Comparison of ENCODE assay signal across 1 cellular context in genomic region chr6:3911614-3912336, GRCh38.
TF ChIP-seq lines count a peak whose summit lies in the region.

No MANE protein-coding gene starts in this region.

TF ChIP-seq in K562, 482 proteins besides CTCF, POLR2A, EP300 and RAD21 (continued from another document):
- no peak for TF ChIP-seq MEF2A (IDR thresholded peaks at IDR 0.05; ENCODE audit: control insufficient read depth, low read depth, low read length)
- TF ChIP-seq BRCA1 (IDR thresholded peaks at IDR 0.05): no peak
- no peak for TF ChIP-seq BRCA1 (CRISPR knock-in tag; IDR thresholded peaks at IDR 0.05)
- TF ChIP-seq MYNN (IDR thresholded peaks at IDR 0.05): peak; percentile 53; the same call in 1 of the 2 replicates
- TF ChIP-seq MYNN (CRISPR knock-in tag; IDR thresholded peaks at IDR 0.05): no peak
- peak in 1 of 2 experiments; percentile 57; a peak in 1 of 4 replicates for TF ChIP-seq HDAC1 (IDR thresholded peaks at IDR 0.05)
- TF ChIP-seq ZNF511 (CRISPR knock-in tag; IDR thresholded peaks at IDR 0.05): no peak
- TF ChIP-seq CREB1 (IDR thresholded peaks at IDR 0.05): 0 out of 2 replicates have a peak, but pooled peaks have one; percentile 24
- TF ChIP-seq CREB1 (CRISPR knock-in tag; IDR thresholded peaks at IDR 0.05): peak; percentile 64; the same call in 1 of the 2 replicates
- TF ChIP-seq MTA1 (IDR thresholded peaks at IDR 0.05; ENCODE audit: borderline replicate concordance): no peak
- no peak for TF ChIP-seq CBX5 (IDR thresholded peaks at IDR 0.05; ENCODE audit: borderline replicate concordance, low read depth)
- TF ChIP-seq, protein P1, sequence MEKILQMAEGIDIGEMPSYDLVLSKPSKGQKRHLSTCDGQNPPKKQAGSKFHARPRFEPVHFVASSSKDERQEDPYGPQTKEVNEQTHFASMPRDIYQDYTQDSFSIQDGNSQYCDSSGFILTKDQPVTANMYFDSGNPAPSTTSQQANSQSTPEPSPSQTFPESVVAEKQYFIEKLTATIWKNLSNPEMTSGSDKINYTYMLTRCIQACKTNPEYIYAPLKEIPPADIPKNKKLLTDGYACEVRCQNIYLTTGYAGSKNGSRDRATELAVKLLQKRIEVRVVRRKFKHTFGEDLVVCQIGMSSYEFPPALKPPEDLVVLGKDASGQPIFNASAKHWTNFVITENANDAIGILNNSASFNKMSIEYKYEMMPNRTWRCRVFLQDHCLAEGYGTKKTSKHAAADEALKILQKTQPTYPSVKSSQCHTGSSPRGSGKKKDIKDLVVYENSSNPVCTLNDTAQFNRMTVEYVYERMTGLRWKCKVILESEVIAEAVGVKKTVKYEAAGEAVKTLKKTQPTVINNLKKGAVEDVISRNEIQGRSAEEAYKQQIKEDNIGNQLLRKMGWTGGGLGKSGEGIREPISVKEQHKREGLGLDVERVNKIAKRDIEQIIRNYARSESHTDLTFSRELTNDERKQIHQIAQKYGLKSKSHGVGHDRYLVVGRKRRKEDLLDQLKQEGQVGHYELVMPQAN (IDR thresholded peaks at IDR 0.05; ENCODE audit: borderline replicate concordance): no peak
- no peak for TF ChIP-seq RBM14 (IDR thresholded peaks at IDR 0.05; ENCODE audit: borderline replicate concordance, insufficient read depth, low read depth, low read length)
- TF ChIP-seq, protein P2, sequence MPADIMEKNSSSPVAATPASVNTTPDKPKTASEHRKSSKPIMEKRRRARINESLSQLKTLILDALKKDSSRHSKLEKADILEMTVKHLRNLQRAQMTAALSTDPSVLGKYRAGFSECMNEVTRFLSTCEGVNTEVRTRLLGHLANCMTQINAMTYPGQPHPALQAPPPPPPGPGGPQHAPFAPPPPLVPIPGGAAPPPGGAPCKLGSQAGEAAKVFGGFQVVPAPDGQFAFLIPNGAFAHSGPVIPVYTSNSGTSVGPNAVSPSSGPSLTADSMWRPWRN (IDR thresholded peaks at IDR 0.05; ENCODE audit: low read depth): peak; percentile 70; the same call in 1 of the 2 replicates
- no peak for TF ChIP-seq RFX5 (IDR thresholded peaks at IDR 0.05; ENCODE audit: low read depth, low read length)
- no peak for TF ChIP-seq ELF1 (tag; IDR thresholded peaks at IDR 0.05)
- TF ChIP-seq STAT5A (IDR thresholded peaks at IDR 0.05; ENCODE audit: borderline replicate concordance, low read length): peak; percentile 32; the same call in 1 of the 2 replicates
- TF ChIP-seq, protein P3, sequence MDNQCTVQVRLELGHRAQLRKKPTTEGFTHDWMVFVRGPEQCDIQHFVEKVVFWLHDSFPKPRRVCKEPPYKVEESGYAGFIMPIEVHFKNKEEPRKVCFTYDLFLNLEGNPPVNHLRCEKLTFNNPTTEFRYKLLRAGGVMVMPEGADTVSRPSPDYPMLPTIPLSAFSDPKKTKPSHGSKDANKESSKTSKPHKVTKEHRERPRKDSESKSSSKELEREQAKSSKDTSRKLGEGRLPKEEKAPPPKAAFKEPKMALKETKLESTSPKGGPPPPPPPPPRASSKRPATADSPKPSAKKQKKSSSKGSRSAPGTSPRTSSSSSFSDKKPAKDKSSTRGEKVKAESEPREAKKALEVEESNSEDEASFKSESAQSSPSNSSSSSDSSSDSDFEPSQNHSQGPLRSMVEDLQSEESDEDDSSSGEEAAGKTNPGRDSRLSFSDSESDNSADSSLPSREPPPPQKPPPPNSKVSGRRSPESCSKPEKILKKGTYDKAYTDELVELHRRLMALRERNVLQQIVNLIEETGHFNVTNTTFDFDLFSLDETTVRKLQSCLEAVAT (IDR thresholded peaks at IDR 0.05): 0 out of 4 replicates have a peak, but pooled peaks of 1 of the 2 experiments have one; percentile 37
- no peak for TF ChIP-seq KDM5B (IDR thresholded peaks at IDR 0.05; ENCODE audit: insufficient replicate concordance, low read depth, low read length)
